In the genomic region with DNA sequence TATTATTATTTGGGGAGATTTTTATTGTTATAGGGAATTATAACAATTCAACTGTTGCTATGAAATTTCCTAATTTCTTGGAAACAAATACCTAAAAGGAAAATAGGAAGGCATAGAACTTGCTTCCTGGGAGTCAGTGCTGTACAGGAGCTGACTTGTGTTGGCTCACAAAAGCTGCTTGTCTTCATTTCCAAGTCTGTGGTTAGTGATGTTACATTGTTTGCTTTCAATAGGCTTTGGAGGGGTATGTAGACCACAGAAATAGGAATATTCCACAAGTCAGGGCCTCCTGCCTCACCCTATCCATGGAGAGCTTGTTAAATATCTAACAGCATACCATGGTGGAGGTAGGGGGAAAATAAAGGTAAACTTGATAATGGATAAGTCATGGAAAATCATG, we compare ENCODE assay signal across 20 cellular contexts.
DNase-seq lines count a peak whose midpoint lies in the region; ATAC-seq and TF ChIP-seq lines count a peak whose summit lies in the region.
"Had no signal": no experiment of that assay in that cellular context is flagged by ENCODE, and none has a peak within 500 bp of the region (broad histone marks: within the 10 kb centered on the region; RNA-seq: fewer than 3 reads in every experiment).

No MANE protein-coding gene starts in this region.

- POLR2A ChIA-PET in WTC11 (lab: Charles Lee), result no interaction called here

- H3K4me3 ChIP-seq in GM23248, result no peak overlapping the region
- H3K4me3 ChIP-seq: A549, BLaER1 had no signal

- no peaks in the 10 kb centered on the region for H3K27me3 Mint-ChIP-seq in WTC11 (ENCODE audit: low read depth)
- H3K27me3 Mint-ChIP-seq: CD4-positive, alpha-beta memory T cell; CD4-positive, CD25-positive, alpha-beta regulatory T cell; CD8-positive, alpha-beta memory T cell had no signal

- H3K9ac ChIP-seq in GM23248, result no peak overlapping the region
- H3K9ac ChIP-seq: BLaER1 had no signal

- H3K27ac ChIP-seq in GM23248, result no peak overlapping the region
- H3K27ac ChIP-seq: 22Rv1, A549, BLaER1 had no signal

- no peaks in the 10 kb centered on the region for H3K27me3 ChIP-seq in GM23248 (replicated peaks; ENCODE audit: insufficient read depth)
- H3K27me3 ChIP-seq: BE2C, BLaER1 had no signal

- H3K9me3 ChIP-seq in GM23248 (ENCODE audit: low read depth), result no peaks in the 10 kb centered on the region
- H3K9me3 ChIP-seq: A549, BE2C, BLaER1, Caco-2 had no signal

- H3K36me3 Mint-ChIP-seq in WTC11, result peaks cover 4% of the 10 kb centered on the region; the same call in 1 of the 2 replicates
- H3K36me3 Mint-ChIP-seq: CD14-positive monocyte; CD4-positive, alpha-beta memory T cell; CD4-positive, CD25-positive, alpha-beta regulatory T cell; CD8-positive, alpha-beta memory T cell had no signal

- no peaks in the 10 kb centered on the region for H3K79me2 ChIP-seq in GM23248 (ENCODE audit: insufficient read depth)

- DNase-seq in COLO829 (ENCODE audit: low spot score) (peak; percentile 6), SK-MEL-5 (ENCODE audit: low read depth, low spot score) (peak; percentile 67), astrocyte of the hippocampus (ENCODE audit: low read depth, low spot score) (peak; percentile 62), NCI-H2227 treated with DMSO at 0.1 percent for 48 hours (lab: John Stamatoyannopoulos, UW) (no peak), WTC11 (ENCODE audit: low spot score) (no peak), GM23248 (no peak)
- DNase-seq: AML-193; BE2C; C1 segment of cervical spinal cord; Caco-2; Calu3; CD4-positive, alpha-beta memory T cell; CD4-positive, CD25-positive, alpha-beta regulatory T cell; CD8-positive, alpha-beta memory T cell; DMS79 treated with DMSO at 0.1 percent for 48 hours; GF-D8 had no signal

- in situ Hi-C loops in SK-MEL-5 (cut with HindIII; ENCODE audit: low pct_unique_long_range_greater_than_20kb, low sequenced_read_pairs) (no loop called here), GM23248 (cut with MboI) (no loop called here)

- H3F3A ChIP-seq in GM23248 (ENCODE audit: insufficient read depth), result no peaks in the 10 kb centered on the region

- no peaks in the 10 kb centered on the region for H4K20me1 ChIP-seq in GM23248 (ENCODE audit: insufficient read depth)
- H4K20me1 ChIP-seq: BLaER1 had no signal

- H2AFZ ChIP-seq in GM23248, result no peak overlapping the region

- H3K9me3 Mint-ChIP-seq in WTC11, result peaks cover 17% of the 10 kb centered on the region

- CTCF ChIA-PET in WTC11 (lab: Charles Lee), result no interaction called here

- no peak overlapping the region for H3K27ac Mint-ChIP-seq in WTC11
- H3K27ac Mint-ChIP-seq: CD14-positive monocyte; CD4-positive, alpha-beta memory T cell; CD4-positive, CD25-positive, alpha-beta regulatory T cell; CD8-positive, alpha-beta memory T cell had no signal

- no peak for TF ChIP-seq CTCF in WTC11 (IDR thresholded peaks at IDR 0.05)

- H3K4me3 Mint-ChIP-seq in WTC11, result no peak overlapping the region
- H3K4me3 Mint-ChIP-seq: CD14-positive monocyte; CD4-positive, alpha-beta memory T cell; CD4-positive, CD25-positive, alpha-beta regulatory T cell; CD8-positive, alpha-beta memory T cell had no signal

- H3K4me1 ChIP-seq in GM23248 (ENCODE audit: insufficient read depth), result no peaks in the 10 kb centered on the region
- H3K4me1 ChIP-seq: A549, BE2C, Caco-2 had no signal

- peaks cover 2% of the 10 kb centered on the region; the same call in 1 of the 2 replicates for H3K9me2 ChIP-seq in GM23248 (ENCODE audit: insufficient read depth)

- H3K36me3 ChIP-seq in GM23248 (ENCODE audit: low read depth), result no peaks in the 10 kb centered on the region
- H3K36me3 ChIP-seq: BE2C, BLaER1 had no signal

- no peaks in the 10 kb centered on the region for H3K4me1 Mint-ChIP-seq in WTC11
- H3K4me1 Mint-ChIP-seq: CD14-positive monocyte; CD4-positive, alpha-beta memory T cell; CD4-positive, CD25-positive, alpha-beta regulatory T cell; CD8-positive, alpha-beta memory T cell had no signal

- ATAC-seq in WTC11, result no peak
- ATAC-seq: A549 had no signal

- no peak overlapping the region for H3K4me2 ChIP-seq in GM23248 (ENCODE audit: unreplicated experiment)
- H3K4me2 ChIP-seq: A549, BLaER1 had no signal

TF ChIP-seq in WTC11, 78 proteins besides CTCF, POLR2A, EP300 and RAD21 (continues in another document):
- TF ChIP-seq NR2C2 (CRISPR knock-in tag; IDR thresholded peaks at IDR 0.05) (no peak), PREB (CRISPR knock-in tag; IDR thresholded peaks at IDR 0.05; ENCODE audit: borderline replicate concordance) (no peak), SOX15 (CRISPR knock-in tag; IDR thresholded peaks at IDR 0.05) (no peak), MAX (CRISPR knock-in tag; IDR thresholded peaks at IDR 0.05) (no peak), FOXP1 (CRISPR knock-in tag; IDR thresholded peaks at IDR 0.05; ENCODE audit: borderline replicate concordance) (no peak), ESRRA (CRISPR knock-in tag; IDR thresholded peaks at IDR 0.05; ENCODE audit: borderline replicate concordance) (no peak), IRF2 (CRISPR knock-in tag; IDR thresholded peaks at IDR 0.05; ENCODE audit: borderline replicate concordance, low read depth) (no peak), ZNF219 (CRISPR knock-in tag; IDR thresholded peaks at IDR 0.05; ENCODE audit: borderline replicate concordance) (no peak), ZNF532 (CRISPR knock-in tag; IDR thresholded peaks at IDR 0.05; ENCODE audit: borderline replicate concordance) (no peak), CREB1 (CRISPR knock-in tag; IDR thresholded peaks at IDR 0.05) (no peak), TCF7 (CRISPR knock-in tag; IDR thresholded peaks at IDR 0.05; ENCODE audit: low read depth) (no peak), CREM (CRISPR knock-in tag; IDR thresholded peaks at IDR 0.05) (no peak), GRHL2 (CRISPR knock-in tag; IDR thresholded peaks at IDR 0.05; ENCODE audit: insufficient replicate concordance, severe bottlenecking) (no peak)
- TF ChIP-seq, protein P1, sequence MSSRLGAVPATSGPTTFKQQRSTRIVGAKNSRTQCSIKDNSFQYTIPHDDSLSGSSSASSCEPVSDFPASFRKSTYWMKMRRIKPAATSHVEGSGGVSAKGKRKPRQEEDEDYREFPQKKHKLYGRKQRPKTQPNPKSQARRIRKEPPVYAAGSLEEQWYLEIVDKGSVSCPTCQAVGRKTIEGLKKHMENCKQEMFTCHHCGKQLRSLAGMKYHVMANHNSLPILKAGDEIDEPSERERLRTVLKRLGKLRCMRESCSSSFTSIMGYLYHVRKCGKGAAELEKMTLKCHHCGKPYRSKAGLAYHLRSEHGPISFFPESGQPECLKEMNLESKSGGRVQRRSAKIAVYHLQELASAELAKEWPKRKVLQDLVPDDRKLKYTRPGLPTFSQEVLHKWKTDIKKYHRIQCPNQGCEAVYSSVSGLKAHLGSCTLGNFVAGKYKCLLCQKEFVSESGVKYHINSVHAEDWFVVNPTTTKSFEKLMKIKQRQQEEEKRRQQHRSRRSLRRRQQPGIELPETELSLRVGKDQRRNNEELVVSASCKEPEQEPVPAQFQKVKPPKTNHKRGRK (CRISPR knock-in tag; IDR thresholded peaks at IDR 0.05; ENCODE audit: borderline replicate concordance), result no peak

Comparison
In these comparisons a context has a peak if more than half of its experiments do, and no peak if none do; other contexts are left out.
1. DNase-seq: peak in COLO829 (single experiment), SK-MEL-5 (single experiment) and astrocyte of the hippocampus (single experiment); none in NCI-H2227 treated with DMSO at 0.1 percent for 48 hours (single experiment), WTC11 (single experiment) and GM23248 (single experiment).